Comparison of ENCODE assay signal across 17 cellular contexts in genomic region chr18:28158083-28158581, GRCh38. TPM values are rescaled to one million over a fixed set of nuclear protein-coding genes. Genes with fewer than 3 reads are reported as not detected.
DNase-seq lines count a peak whose midpoint lies in the region; ATAC-seq and TF ChIP-seq lines count a peak whose summit lies in the region.
"Had no signal": no experiment of that assay in that cellular context is flagged by ENCODE, and none has a peak within 500 bp of the region (broad histone marks: within the 10 kb centered on the region; RNA-seq: fewer than 3 reads in every experiment).

No MANE protein-coding gene starts in this region.

- no peak overlapping the region for H3K4me3 Mint-ChIP-seq in mesothelial cell of epicardium
- H3K4me3 Mint-ChIP-seq in activated T-helper 1 cell treated with anti-CD3 and anti-CD28 coated beads, Interleukin-12 subunit alpha, Interleukin-12 subunit beta, Interleukin-2, Interleukin-4 antibody, amounts not matched to agents 30 ng/mL and 10 ng/mL and 1 ng/mL, durations not matched to agents 14 hours and 24 hours and 36 hours = no peak overlapping the region
- H3K4me3 Mint-ChIP-seq: IgD-negative memory B cell had no signal

- no peaks in the 10 kb centered on the region for H3K36me3 Mint-ChIP-seq in mesothelial cell of epicardium
- no peaks in the 10 kb centered on the region for H3K36me3 Mint-ChIP-seq in activated T-helper 1 cell treated with anti-CD3 and anti-CD28 coated beads, Interleukin-12 subunit alpha, Interleukin-12 subunit beta, Interleukin-2, Interleukin-4 antibody, amounts not matched to agents 30 ng/mL and 10 ng/mL and 1 ng/mL, durations not matched to agents 14 hours and 24 hours and 36 hours (ENCODE audit: low read depth)
- H3K36me3 Mint-ChIP-seq: IgD-negative memory B cell had no signal

- intact Hi-C loops in activated T-helper 1 cell treated with anti-CD3 and anti-CD28 coated beads, Interleukin-12 subunit alpha, Interleukin-12 subunit beta, Interleukin-2, Interleukin-4 antibody, amounts not matched to agents 30 ng/mL and 10 ng/mL and 1 ng/mL, durations not matched to agents 14 hours and 24 hours and 36 hours (cut with micrococcal nuclease) = loop anchor here (5.0 kb wide), 1 partner anchor 1141 kb away; no protein-coding TSS in a partner anchor

- peaks cover 17% of the 10 kb centered on the region for H3K4me1 Mint-ChIP-seq in mesothelial cell of epicardium
- H3K4me1 Mint-ChIP-seq in activated T-helper 1 cell treated with anti-CD3 and anti-CD28 coated beads, Interleukin-12 subunit alpha, Interleukin-12 subunit beta, Interleukin-2, Interleukin-4 antibody, amounts not matched to agents 30 ng/mL and 10 ng/mL and 1 ng/mL, durations not matched to agents 14 hours and 24 hours and 36 hours (ENCODE audit: low read depth) = no peaks in the 10 kb centered on the region
- H3K4me1 Mint-ChIP-seq: IgD-negative memory B cell had no signal

- H3K9me3 Mint-ChIP-seq in mesothelial cell of epicardium = no peaks in the 10 kb centered on the region
- H3K9me3 Mint-ChIP-seq in activated T-helper 1 cell treated with anti-CD3 and anti-CD28 coated beads, Interleukin-12 subunit alpha, Interleukin-12 subunit beta, Interleukin-2, Interleukin-4 antibody, amounts not matched to agents 30 ng/mL and 10 ng/mL and 1 ng/mL, durations not matched to agents 14 hours and 24 hours and 36 hours = no peaks in the 10 kb centered on the region

- H3K27me3 Mint-ChIP-seq in mesothelial cell of epicardium (ENCODE audit: low read depth) = no peaks in the 10 kb centered on the region
- no peaks in the 10 kb centered on the region for H3K27me3 Mint-ChIP-seq in activated T-helper 1 cell treated with anti-CD3 and anti-CD28 coated beads, Interleukin-12 subunit alpha, Interleukin-12 subunit beta, Interleukin-2, Interleukin-4 antibody, amounts not matched to agents 30 ng/mL and 10 ng/mL and 1 ng/mL, durations not matched to agents 14 hours and 24 hours and 36 hours (ENCODE audit: insufficient read depth)
- H3K27me3 Mint-ChIP-seq: IgD-negative memory B cell had no signal

- peak overlapping the region; percentile 7; the same call in 1 of the 2 replicates for H3K4me3 ChIP-seq in AG10803 (ENCODE audit: low read length)
- H3K4me3 ChIP-seq in fibroblast of villous mesenchyme (ENCODE audit: low read depth, low read length) = peak overlapping the region; percentile 12
- H3K4me3 ChIP-seq: Peyer's patch, upper lobe of right lung had no signal

- H3K27ac Mint-ChIP-seq in mesothelial cell of epicardium = peak overlapping the region; percentile 76
- no peak overlapping the region for H3K27ac Mint-ChIP-seq in activated T-helper 1 cell treated with anti-CD3 and anti-CD28 coated beads, Interleukin-12 subunit alpha, Interleukin-12 subunit beta, Interleukin-2, Interleukin-4 antibody, amounts not matched to agents 30 ng/mL and 10 ng/mL and 1 ng/mL, durations not matched to agents 14 hours and 24 hours and 36 hours
- H3K27ac Mint-ChIP-seq: IgD-negative memory B cell had no signal

- DNase-seq in AG10803 (ENCODE audit: low read depth) (peak; percentile 47), amniotic epithelial cell (ENCODE audit: low read depth) (peak; percentile 81), fibroblast of villous mesenchyme (ENCODE audit: low read depth) (peak; percentile 69), mesothelial cell of epicardium (ENCODE audit: low spot score in 2 of 2, unreplicated experiment in 2 of 2) (no peak), mesenteric fat pad (ENCODE audit: low spot score) (no peak), NCI-H128 (lab: John Stamatoyannopoulos, UW; ENCODE audit: unreplicated experiment) (no peak)
- no peak for DNase-seq in activated T-helper 1 cell treated with anti-CD3 and anti-CD28 coated beads, Interleukin-12 subunit alpha, Interleukin-12 subunit beta, Interleukin-2, Interleukin-4 antibody, amounts not matched to agents 30 ng/mL and 10 ng/mL and 1 ng/mL, durations not matched to agents 14 hours and 24 hours and 36 hours (ENCODE audit: low spot score)
- DNase-seq: activated CD8-positive, alpha-beta memory T cell treated with anti-CD3 and anti-CD28 coated beads for 24 hours; anterior cingulate cortex; Caco-2; mesendoderm; occipital lobe; Peyer's patch; stimulated activated CD4-positive, alpha-beta T cell treated with anti-CD3 and anti-CD28 coated beads, Interleukin-4, amount 100 ng/mL, for 4 hours; upper lobe of right lung had no signal

- ATAC-seq in GM18867 (IDR thresholded peaks at IDR 0.05; ENCODE audit: unreplicated experiment) = no peak
- ATAC-seq: upper lobe of right lung had no signal

- TF ChIP-seq CTCF in AG10803 (conservative IDR thresholded peaks at IDR 0.05; ENCODE audit: low read length) (peak; percentile 29), fibroblast of villous mesenchyme (IDR thresholded peaks at IDR 0.05; ENCODE audit: insufficient read depth, low read depth, low read length) (peak; percentile 33), mesothelial cell of epicardium (IDR thresholded peaks at IDR 0.05; ENCODE audit: unreplicated experiment) (no peak)

RNA-seq across cellular contexts. Expression of gene CDH2, which starts 18.8 kb away (rescaled TPM):
- total RNA-seq in fibroblast of villous mesenchyme = 74.7 and 89.2 TPM in 2 replicates
- total RNA-seq in mesothelial cell of epicardium = 44.9 to 46.6 TPM (median 45.0 TPM) in 3 replicates
- 0.71 TPM for total RNA-seq in mesenteric fat pad
- 0.10 and 0.16 TPM in 2 replicates for total RNA-seq in activated T-helper 1 cell treated with anti-CD3 and anti-CD28 coated beads, Interleukin-12 subunit alpha, Interleukin-12 subunit beta, Interleukin-2, Interleukin-4 antibody, amounts not matched to agents 30 ng/mL and 10 ng/mL and 1 ng/mL, durations not matched to agents 14 hours and 24 hours and 36 hours

Comparison
In these comparisons a context has a peak if more than half of its experiments do, and no peak if none do; other contexts are left out.
1. DNase-seq: peak in AG10803 (single experiment), amniotic epithelial cell (single experiment) and fibroblast of villous mesenchyme (single experiment); none in mesothelial cell of epicardium (0 of 2), mesenteric fat pad (single experiment), NCI-H128 (single experiment) and activated T-helper 1 cell treated with anti-CD3 and anti-CD28 coated beads, Interleukin-12 subunit alpha, Interleukin-12 subunit beta, Interleukin-2, Interleukin-4 antibody, amounts not matched to agents 30 ng/mL and 10 ng/mL and 1 ng/mL, durations not matched to agents 14 hours and 24 hours and 36 hours (single experiment).
2. RNA of gene CDH2, which starts 18.8 kb away (total RNA-seq): 74.7 to 89.2 TPM in fibroblast of villous mesenchyme and 44.9 to 46.6 TPM in mesothelial cell of epicardium; 0.71 TPM in mesenteric fat pad (single experiment) and 0.10 to 0.16 TPM in activated T-helper 1 cell treated with anti-CD3 and anti-CD28 coated beads, Interleukin-12 subunit alpha, Interleukin-12 subunit beta, Interleukin-2, Interleukin-4 antibody, amounts not matched to agents 30 ng/mL and 10 ng/mL and 1 ng/mL, durations not matched to agents 14 hours and 24 hours and 36 hours; every median in the first group is over 10 times any median in the second.